1 cellular context compared by ENCODE assay signal in the genomic region with DNA sequence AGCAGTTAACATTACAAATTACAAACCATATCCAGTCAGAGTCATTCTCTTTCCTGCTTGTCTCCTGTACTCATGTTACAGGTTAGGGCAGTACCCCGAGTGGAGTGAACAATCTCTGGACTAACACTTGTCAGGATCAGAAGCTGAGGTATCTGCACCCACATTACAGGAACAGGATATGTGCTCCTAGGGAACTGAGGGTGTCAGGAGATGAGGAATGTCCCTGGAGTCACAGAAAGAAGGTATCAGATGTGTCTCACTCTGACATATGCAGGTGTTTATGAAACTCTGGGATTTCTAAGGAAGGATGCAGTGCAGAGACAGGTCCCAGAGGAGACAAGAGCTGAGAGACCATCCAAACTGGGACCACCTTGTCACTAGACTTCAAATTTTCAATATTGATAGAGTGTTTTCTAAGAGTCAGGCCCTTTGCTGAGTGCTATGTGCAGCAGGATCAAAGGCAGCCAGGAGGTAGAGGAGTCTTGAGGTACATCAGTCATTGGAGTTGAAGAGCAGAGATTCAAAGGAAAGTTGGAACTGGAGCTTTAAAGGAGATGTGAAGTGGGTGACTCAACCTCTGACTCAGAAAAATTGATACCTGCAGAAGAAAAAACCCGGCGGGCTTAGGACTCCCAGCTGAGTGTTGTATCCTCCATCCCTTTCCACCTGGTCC.
TF ChIP-seq lines count a peak whose summit lies in the region.

No MANE protein-coding gene starts in this region.

TF ChIP-seq in GM12878, 131 proteins besides CTCF, POLR2A, EP300 and RAD21:
- TF ChIP-seq POLR2AphosphoS5 (IDR thresholded peaks at IDR 0.05; ENCODE audit: low read length): peak; percentile 53; the same call in 1 of the 2 replicates
- TF ChIP-seq SMAD5 (IDR thresholded peaks at IDR 0.05; ENCODE audit: low read depth): peak; percentile 59; the same call in 1 of the 2 replicates
- TF ChIP-seq MTA3 (IDR thresholded peaks at IDR 0.05; ENCODE audit: borderline replicate concordance, low read length): peak; percentile 45; the same call in 1 of the 2 replicates
- TF ChIP-seq, protein P1, sequence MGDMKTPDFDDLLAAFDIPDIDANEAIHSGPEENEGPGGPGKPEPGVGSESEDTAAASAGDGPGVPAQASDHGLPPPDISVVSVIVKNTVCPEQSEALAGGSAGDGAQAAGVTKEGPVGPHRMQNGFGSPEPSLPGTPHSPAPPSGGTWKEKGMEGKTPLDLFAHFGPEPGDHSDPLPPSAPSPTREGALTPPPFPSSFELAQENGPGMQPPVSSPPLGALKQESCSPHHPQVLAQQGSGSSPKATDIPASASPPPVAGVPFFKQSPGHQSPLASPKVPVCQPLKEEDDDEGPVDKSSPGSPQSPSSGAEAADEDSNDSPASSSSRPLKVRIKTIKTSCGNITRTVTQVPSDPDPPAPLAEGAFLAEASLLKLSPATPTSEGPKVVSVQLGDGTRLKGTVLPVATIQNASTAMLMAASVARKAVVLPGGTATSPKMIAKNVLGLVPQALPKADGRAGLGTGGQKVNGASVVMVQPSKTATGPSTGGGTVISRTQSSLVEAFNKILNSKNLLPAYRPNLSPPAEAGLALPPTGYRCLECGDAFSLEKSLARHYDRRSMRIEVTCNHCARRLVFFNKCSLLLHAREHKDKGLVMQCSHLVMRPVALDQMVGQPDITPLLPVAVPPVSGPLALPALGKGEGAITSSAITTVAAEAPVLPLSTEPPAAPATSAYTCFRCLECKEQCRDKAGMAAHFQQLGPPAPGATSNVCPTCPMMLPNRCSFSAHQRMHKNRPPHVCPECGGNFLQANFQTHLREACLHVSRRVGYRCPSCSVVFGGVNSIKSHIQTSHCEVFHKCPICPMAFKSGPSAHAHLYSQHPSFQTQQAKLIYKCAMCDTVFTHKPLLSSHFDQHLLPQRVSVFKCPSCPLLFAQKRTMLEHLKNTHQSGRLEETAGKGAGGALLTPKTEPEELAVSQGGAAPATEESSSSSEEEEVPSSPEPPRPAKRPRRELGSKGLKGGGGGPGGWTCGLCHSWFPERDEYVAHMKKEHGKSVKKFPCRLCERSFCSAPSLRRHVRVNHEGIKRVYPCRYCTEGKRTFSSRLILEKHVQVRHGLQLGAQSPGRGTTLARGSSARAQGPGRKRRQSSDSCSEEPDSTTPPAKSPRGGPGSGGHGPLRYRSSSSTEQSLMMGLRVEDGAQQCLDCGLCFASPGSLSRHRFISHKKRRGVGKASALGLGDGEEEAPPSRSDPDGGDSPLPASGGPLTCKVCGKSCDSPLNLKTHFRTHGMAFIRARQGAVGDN (IDR thresholded peaks at IDR 0.05): no peak
- TF ChIP-seq CBFB (IDR thresholded peaks at IDR 0.05; ENCODE audit: low read depth): peak; percentile 42; the same call in 1 of the 2 replicates
- TF ChIP-seq, protein P2, sequence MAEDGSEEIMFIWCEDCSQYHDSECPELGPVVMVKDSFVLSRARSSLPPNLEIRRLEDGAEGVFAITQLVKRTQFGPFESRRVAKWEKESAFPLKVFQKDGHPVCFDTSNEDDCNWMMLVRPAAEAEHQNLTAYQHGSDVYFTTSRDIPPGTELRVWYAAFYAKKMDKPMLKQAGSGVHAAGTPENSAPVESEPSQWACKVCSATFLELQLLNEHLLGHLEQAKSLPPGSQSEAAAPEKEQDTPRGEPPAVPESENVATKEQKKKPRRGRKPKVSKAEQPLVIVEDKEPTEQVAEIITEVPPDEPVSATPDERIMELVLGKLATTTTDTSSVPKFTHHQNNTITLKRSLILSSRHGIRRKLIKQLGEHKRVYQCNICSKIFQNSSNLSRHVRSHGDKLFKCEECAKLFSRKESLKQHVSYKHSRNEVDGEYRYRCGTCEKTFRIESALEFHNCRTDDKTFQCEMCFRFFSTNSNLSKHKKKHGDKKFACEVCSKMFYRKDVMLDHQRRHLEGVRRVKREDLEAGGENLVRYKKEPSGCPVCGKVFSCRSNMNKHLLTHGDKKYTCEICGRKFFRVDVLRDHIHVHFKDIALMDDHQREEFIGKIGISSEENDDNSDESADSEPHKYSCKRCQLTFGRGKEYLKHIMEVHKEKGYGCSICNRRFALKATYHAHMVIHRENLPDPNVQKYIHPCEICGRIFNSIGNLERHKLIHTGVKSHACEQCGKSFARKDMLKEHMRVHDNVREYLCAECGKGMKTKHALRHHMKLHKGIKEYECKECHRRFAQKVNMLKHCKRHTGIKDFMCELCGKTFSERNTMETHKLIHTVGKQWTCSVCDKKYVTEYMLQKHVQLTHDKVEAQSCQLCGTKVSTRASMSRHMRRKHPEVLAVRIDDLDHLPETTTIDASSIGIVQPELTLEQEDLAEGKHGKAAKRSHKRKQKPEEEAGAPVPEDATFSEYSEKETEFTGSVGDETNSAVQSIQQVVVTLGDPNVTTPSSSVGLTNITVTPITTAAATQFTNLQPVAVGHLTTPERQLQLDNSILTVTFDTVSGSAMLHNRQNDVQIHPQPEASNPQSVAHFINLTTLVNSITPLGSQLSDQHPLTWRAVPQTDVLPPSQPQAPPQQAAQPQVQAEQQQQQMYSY (CRISPR knock-in tag; IDR thresholded peaks at IDR 0.05): no peak
- TF ChIP-seq POU2F2 (IDR thresholded peaks at IDR 0.05; ENCODE audit: borderline replicate concordance, low read depth, low read length): 0 out of 3 replicates have a peak, but pooled peaks have one; percentile 22
- 0 out of 2 replicates have a peak, but pooled peaks have one; percentile 25 for TF ChIP-seq FOXM1 (IDR thresholded peaks at IDR 0.05; ENCODE audit: low read depth, low read length)
- peak; percentile 75 for TF ChIP-seq PML (IDR thresholded peaks at IDR 0.05; ENCODE audit: low read length)
- TF ChIP-seq, protein P3, sequence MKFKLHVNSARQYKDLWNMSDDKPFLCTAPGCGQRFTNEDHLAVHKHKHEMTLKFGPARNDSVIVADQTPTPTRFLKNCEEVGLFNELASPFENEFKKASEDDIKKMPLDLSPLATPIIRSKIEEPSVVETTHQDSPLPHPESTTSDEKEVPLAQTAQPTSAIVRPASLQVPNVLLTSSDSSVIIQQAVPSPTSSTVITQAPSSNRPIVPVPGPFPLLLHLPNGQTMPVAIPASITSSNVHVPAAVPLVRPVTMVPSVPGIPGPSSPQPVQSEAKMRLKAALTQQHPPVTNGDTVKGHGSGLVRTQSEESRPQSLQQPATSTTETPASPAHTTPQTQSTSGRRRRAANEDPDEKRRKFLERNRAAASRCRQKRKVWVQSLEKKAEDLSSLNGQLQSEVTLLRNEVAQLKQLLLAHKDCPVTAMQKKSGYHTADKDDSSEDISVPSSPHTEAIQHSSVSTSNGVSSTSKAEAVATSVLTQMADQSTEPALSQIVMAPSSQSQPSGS (IDR thresholded peaks at IDR 0.05; ENCODE audit: low read length): peak; percentile 53; the same call in 1 of the 2 replicates
- peak; percentile 52; the same call in 1 of the 2 replicates for TF ChIP-seq POLR2AphosphoS2 (IDR thresholded peaks at IDR 0.05; ENCODE audit: low read depth, low read length)
